8 cellular contexts compared by ENCODE assay signal in the genomic region with DNA sequence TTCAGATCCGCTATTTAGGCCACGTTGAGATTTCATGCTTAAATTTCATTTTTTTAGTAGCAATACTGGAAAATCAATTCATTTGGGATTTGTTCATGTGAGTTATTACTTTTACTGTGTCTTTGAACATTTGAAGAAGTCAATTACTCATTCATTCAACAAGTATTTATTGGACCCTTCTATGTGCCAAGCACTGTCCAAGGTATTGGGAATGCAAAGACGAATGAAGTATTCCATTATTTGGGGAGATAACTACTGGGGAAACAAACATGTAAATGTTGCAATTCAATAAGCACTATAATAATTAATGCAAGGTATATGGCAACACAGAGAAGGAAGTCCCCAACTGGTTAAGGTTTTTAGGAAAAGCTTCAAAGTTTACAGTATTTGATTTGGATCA.
"Had no signal": no experiment of that assay in that cellular context is flagged by ENCODE, and none has a peak within 500 bp of the region (broad histone marks: within the 10 kb centered on the region; RNA-seq: fewer than 3 reads in every experiment).

No MANE protein-coding gene starts in this region.

- FAIRE-seq: HepG2, K562 had no signal

- H3K27ac ChIP-seq: HL-60 had no signal

- H3K36me3 ChIP-seq: HAP-1 had no signal

- DNase-seq: GOT3, H7, HFFc6, KG1 had no signal

- H3K4me3 ChIP-seq: HAP-1, K562 had no signal

- ATAC-seq: HepG2, K562 had no signal

- H3K9me3 ChIP-seq: HAP-1 had no signal
